Comparison of ENCODE assay signal across 23 cellular contexts in genomic region chr1:78141522-78142231, GRCh38.
DNase-seq lines count a peak whose midpoint lies in the region; ATAC-seq, FAIRE-seq and TF ChIP-seq lines count a peak whose summit lies in the region.
"Had no signal": no experiment of that assay in that cellular context is flagged by ENCODE, and none has a peak within 500 bp of the region (broad histone marks: within the 10 kb centered on the region; RNA-seq: fewer than 3 reads in every experiment).

No MANE protein-coding gene starts in this region.

- no peak for TF ChIP-seq CTCF in mucosa of descending colon (IDR thresholded peaks at IDR 0.05)

- no peak overlapping the region for H3K4me3 ChIP-seq in mucosa of descending colon
- H3K4me3 ChIP-seq: esophagus squamous epithelium, lower lobe of right lung, tibial artery had no signal

- H3K36me3 ChIP-seq in mucosa of descending colon (ENCODE audit: low read depth) = no peaks in the 10 kb centered on the region
- H3K36me3 ChIP-seq: esophagus squamous epithelium, lower lobe of right lung, tibial artery had no signal

- DNase-seq in GM18507 (ENCODE audit: extremely low spot score, insufficient read length, low read depth) (no peak), mucosa of descending colon (peak in 1 of 3 donors; percentile 59), NCI-H2029 treated with DMSO at 0.1 percent for 48 hours (lab: John Stamatoyannopoulos, UW) (no peak)
- no peak for DNase-seq in effector CD4-positive, alpha-beta T cell
- DNase-seq: activated CD8-positive, alpha-beta T cell treated with anti-CD3 and anti-CD28 coated beads for 36 hours; activated T-cell treated with anti-CD3 and anti-CD28 coated beads, Interleukin-2, amount 50 U/mL, for 72 hours; central memory CD4-positive, alpha-beta T cell; COR-L47; esophagus squamous epithelium; glutamatergic neuron; immature natural killer cell; lower lobe of right lung; naive thymus-derived CD4-positive, alpha-beta T cell; NCI-H1930; NCI-H510A; SHP77 treated with DMSO at 0.1 percent for 48 hours; T-helper 1 cell; tibial artery had no signal

- ATAC-seq in GM21717 (IDR thresholded peaks at IDR 0.05; ENCODE audit: unreplicated experiment) (peak; percentile 47), HG03432 (IDR thresholded peaks at IDR 0.05; ENCODE audit: unreplicated experiment) (peak; percentile 42), mucosa of descending colon (peak; percentile 93), GM18909 (IDR thresholded peaks at IDR 0.05; ENCODE audit: poor library complexity, unreplicated experiment) (no peak), HG03135 (IDR thresholded peaks at IDR 0.05; ENCODE audit: unreplicated experiment) (no peak)
- ATAC-seq: activated CD8-positive, alpha-beta T cell treated with anti-CD3 and anti-CD28 coated beads for 36 hours; activated T-cell treated with anti-CD3 and anti-CD28 coated beads, Interleukin-2, amount 50 U/mL, for 72 hours; lower lobe of right lung; naive thymus-derived CD4-positive, alpha-beta T cell had no signal

- peaks cover 2% of the 10 kb centered on the region for H3K4me1 ChIP-seq in mucosa of descending colon (ENCODE audit: low read depth)
- H3K4me1 ChIP-seq: esophagus squamous epithelium, parathyroid adenoma, tibial artery had no signal

- peak; percentile 67 for FAIRE-seq in GM18507 (lab: Jason Lieb, UNC)

- no peaks in the 10 kb centered on the region for H3K9me3 ChIP-seq in mucosa of descending colon
- H3K9me3 ChIP-seq: esophagus squamous epithelium, lower lobe of right lung, tibial artery had no signal

- intact Hi-C loops in mucosa of descending colon (cut with DNase I, micrococcal nuclease) = loop anchor here (10.0 kb wide), 1 partner anchor 533 kb away; no protein-coding TSS in a partner anchor

Comparison
In these comparisons a context has a peak if more than half of its experiments do, and no peak if none do; other contexts are left out.
1. ATAC-seq: peak in GM21717 (single experiment), HG03432 (single experiment) and mucosa of descending colon (single experiment); none in GM18909 (single experiment) and HG03135 (single experiment).